Comparison of ENCODE assay signal across 22 cellular contexts in genomic region chr9:98568234-98568922, GRCh38.
DNase-seq lines count a peak whose midpoint lies in the region; ATAC-seq and TF ChIP-seq lines count a peak whose summit lies in the region.
"Had no signal": no experiment of that assay in that cellular context is flagged by ENCODE, and none has a peak within 500 bp of the region (broad histone marks: within the 10 kb centered on the region; RNA-seq: fewer than 3 reads in every experiment).

No MANE protein-coding gene starts in this region.

- H2AFZ ChIP-seq in mammary epithelial cell (ENCODE audit: low read depth, low read length), result no peak overlapping the region
- H2AFZ ChIP-seq: GM23248, PC-9 had no signal

- H3K4me1 ChIP-seq in mammary epithelial cell (ENCODE audit: insufficient read depth, low read length), result no peaks in the 10 kb centered on the region
- H3K4me1 ChIP-seq: SJCRH30 had no signal

- no TSS peak for BruUV-seq in mammary epithelial cell (replicated peaks; lab: Mats Ljungman, UMichigan)

- no peaks in the 10 kb centered on the region for H4K20me1 ChIP-seq in mammary epithelial cell (ENCODE audit: insufficient read depth, low read length)
- H4K20me1 ChIP-seq: BLaER1 had no signal

- H3K36me3 ChIP-seq in mammary epithelial cell (ENCODE audit: insufficient read depth, low read length), result no peaks in the 10 kb centered on the region
- H3K36me3 ChIP-seq: BLaER1, MG63, SJCRH30 had no signal

- no peak overlapping the region for H3K4me2 ChIP-seq in mammary epithelial cell (ENCODE audit: insufficient read depth, low read depth, low read length)
- H3K4me2 ChIP-seq: BLaER1, PC-9 had no signal

- whole genome bisulfite sequencing in mammary epithelial cell (ENCODE audit: low coverage, missing lambda C conversion rate), result 47% methylated on average over 4 of the region's 4 CpGs

- H3K27ac ChIP-seq in angular gyrus (ENCODE audit: low read depth, low read length), result peak overlapping the region; percentile 37
- H3K27ac ChIP-seq in cingulate gyrus (ENCODE audit: low read depth, low read length), result peak overlapping the region; percentile 39
- H3K27ac ChIP-seq in temporal lobe (ENCODE audit: low read depth, low read length), result peak overlapping the region; percentile 27
- H3K27ac ChIP-seq in mammary epithelial cell (ENCODE audit: insufficient read depth, low read depth, low read length), result no peak overlapping the region
- H3K27ac ChIP-seq: BLaER1, GM23248, PC-9, SJCRH30 had no signal

- DNase-seq in islet precursor cell (peak; percentile 38), mammary epithelial cell (no peak)
- no peak for DNase-seq in activated naive CD4-positive, alpha-beta T cell treated with anti-CD3 and anti-CD28 coated beads, Interleukin-2, amount 50 U/mL, for 16 hours
- DNase-seq: CD4-positive, CD25-positive, alpha-beta regulatory T cell; GM23248; H9; KG1; MG63; NCI-H1105 treated with DMSO at 0.1 percent for 48 hours; NCI-H146; NCI-H1930; NCI-H446 treated with DMSO at 0.1 percent for 48 hours; NCI-H526; NCI-H82; PC-9; SJCRH30 had no signal

- in situ Hi-C loops in mammary epithelial cell (cut with MboI; ENCODE audit: low sequenced_read_pairs in 2 of 2), result no loop called here

- no peak overlapping the region for H3K4me3 ChIP-seq in mammary epithelial cell (replicated peaks in 1 of 3; ENCODE audit: insufficient read depth in 1 of 3, low read depth in 2 of 3, low read length in 3 of 3)
- H3K4me3 ChIP-seq: BLaER1, GM23248, MG63, PC-9, SJCRH30 had no signal

- dilution Hi-C loops in mammary epithelial cell (cut with HindIII; ENCODE audit: low sequenced_read_pairs), result loop anchor here (5.0 kb wide), 1 partner anchor 71 kb away; no protein-coding TSS in a partner anchor

- no peak overlapping the region for H3K9ac ChIP-seq in mammary epithelial cell (ENCODE audit: insufficient read depth, low read length)
- H3K9ac ChIP-seq: BLaER1, GM23248 had no signal

- H3K27me3 ChIP-seq in mammary epithelial cell (ENCODE audit: insufficient read depth, low read length), result peaks cover 14% of the 10 kb centered on the region
- H3K27me3 ChIP-seq: BLaER1, MG63 had no signal

- CTCF ChIA-PET in mammary epithelial cell (lab: Charles Lee; ENCODE audit: low non-redundant PET), result no interaction called here

- TF ChIP-seq CTCF in mammary epithelial cell (conservative IDR thresholded peaks at IDR 0.05 in 1 of 2, IDR thresholded peaks at IDR 0.05 in 1 of 2; ENCODE audit: extremely low read depth in 1 of 2, insufficient read depth in 1 of 2, low read depth in 1 of 2, low read length in 2 of 2), result no peak

- H3K79me2 ChIP-seq in mammary epithelial cell (ENCODE audit: insufficient read depth, low read length), result no peaks in the 10 kb centered on the region

- no peak for ATAC-seq in HG03196 (IDR thresholded peaks at IDR 0.05; ENCODE audit: unreplicated experiment)
- ATAC-seq: Right ventricle myocardium inferior had no signal

- no peaks in the 10 kb centered on the region for H3K9me3 ChIP-seq in mammary epithelial cell (replicated peaks; ENCODE audit: insufficient read depth, low read length)
- H3K9me3 ChIP-seq: BLaER1, MG63, SJCRH30 had no signal

- intact Hi-C loops in mammary epithelial cell (cut with micrococcal nuclease), result no loop called here
